ENCODE assay signal across 8 cellular contexts in genomic region chr12:94134226-94134795, GRCh38. TPM values are rescaled to one million over a fixed set of nuclear protein-coding genes. Genes with fewer than 3 reads are reported as not detected.
DNase-seq lines count a peak whose midpoint lies in the region; ATAC-seq and TF ChIP-seq lines count a peak whose summit lies in the region.

No MANE protein-coding gene starts in this region.

- peaks cover 3% of the 10 kb centered on the region for H3K27me3 ChIP-seq in A673 (replicated peaks; ENCODE audit: insufficient read depth, low read depth, low read length, poor library complexity)
- no peaks in the 10 kb centered on the region for H3K27me3 ChIP-seq in body of pancreas

- POLR2A ChIA-PET in A673 (lab: Charles Lee; ENCODE audit: low non-redundant PET), result no interaction called here

- intact Hi-C loops in A673 (cut with micrococcal nuclease; ENCODE audit: unreplicated experiment) (loop anchor here (1.0 to 10.0 kb wide), 3 partner anchors 395 to 1400 kb away; no protein-coding TSS in a partner anchor), body of pancreas (cut with DNase I) (no loop called here)

- no peak overlapping the region for H3K4me3 Mint-ChIP-seq in immature natural killer cell

- H3K4me3 ChIP-seq in A673 (ENCODE audit: low read depth, low read length, poor library complexity, severe bottlenecking), result no peak overlapping the region
- no peak overlapping the region for H3K4me3 ChIP-seq in body of pancreas

- H3K9me3 ChIP-seq in A673 (ENCODE audit: low read depth, low read length, poor library complexity, severe bottlenecking), result no peaks in the 10 kb centered on the region
- H3K9me3 ChIP-seq in body of pancreas, result no peaks in the 10 kb centered on the region

- H3K36me3 ChIP-seq in A673 (ENCODE audit: insufficient read depth, low read length, poor library complexity, severe bottlenecking), result no peaks in the 10 kb centered on the region
- H3K36me3 ChIP-seq in body of pancreas (replicated peaks in 1 of 2; ENCODE audit: insufficient read depth in 1 of 2, low read depth in 2 of 2), result no peaks in the 10 kb centered on the region

- TF ChIP-seq CTCF in A673 (conservative IDR thresholded peaks at IDR 0.05; ENCODE audit: low read depth, low read length) (peak; percentile 76), body of pancreas (IDR thresholded peaks at IDR 0.05) (peak; percentile 50 to 75 (median 63))

- no peak overlapping the region for H3K27ac ChIP-seq in A673 (ENCODE audit: low read depth, low read length, poor library complexity, severe bottlenecking)
- no peak overlapping the region for H3K27ac ChIP-seq in body of pancreas

- peaks cover 0 to 6% (median 0%) of the 10 kb centered on the region in 3 donors for H3K27me3 Mint-ChIP-seq in immature natural killer cell (ENCODE audit: low read depth in 3 of 3)

- DNase-seq in A673 (ENCODE audit: low spot score) (peak; percentile 70), GM03348 (ENCODE audit: low spot score) (peak; percentile 75), NOMO-1 treated with DMSO at 0.1 percent for 48 hours (lab: John Stamatoyannopoulos, UW; ENCODE audit: unreplicated experiment) (peak; percentile 67), body of pancreas (peak in 1 of 4 donors; percentile 16), immature natural killer cell (peak; percentile 50 to 59 (median 51))
- no peak for DNase-seq in stimulated activated naive CD8-positive, alpha-beta T cell treated with anti-CD3 and anti-CD28 coated beads, Interleukin-15, Interleukin-2, amounts not matched to agents 100 U/mL and 50 U/mL, for 24 hours

- WGBS in body of pancreas, 2 donors, result 30 to 34% methylated on average over 5 of the region's 5 CpGs

- H3K4me1 Mint-ChIP-seq in immature natural killer cell, result peaks cover 2 to 8% of the 10 kb centered on the region in 2 donors

- H3K36me3 Mint-ChIP-seq in immature natural killer cell, result peaks cover 0 to 4% (median 0%) of the 10 kb centered on the region in 3 donors

- TF ChIP-seq POLR2A in body of pancreas (IDR thresholded peaks at IDR 0.05), result no peak

- no TSS peak for BruUV-seq in A673 (replicated peaks; lab: Mats Ljungman, UMichigan)

- ATAC-seq in HG03432 (IDR thresholded peaks at IDR 0.05; ENCODE audit: unreplicated experiment) (peak; percentile 60), body of pancreas (peak; percentile 70), GM18498 (IDR thresholded peaks at IDR 0.05; ENCODE audit: unreplicated experiment) (no peak)
- ATAC-seq in stimulated activated naive CD8-positive, alpha-beta T cell treated with anti-CD3 and anti-CD28 coated beads, Interleukin-15, Interleukin-2, amounts not matched to agents 100 U/mL and 50 U/mL, for 24 hours, result peak; percentile 76

- CTCF ChIA-PET in A673 (lab: Charles Lee), result interaction anchor here (0.7 to 1.0 kb wide), 2 partner anchors 15 to 401 kb away, joined by 4 read pairs; no protein-coding TSS in a partner anchor

- H3K27ac Mint-ChIP-seq in immature natural killer cell, result no peak overlapping the region

- H3K4me1 ChIP-seq in A673 (ENCODE audit: insufficient read depth, low read length, poor library complexity, severe bottlenecking) (no peaks in the 10 kb centered on the region), body of pancreas (no peaks in the 10 kb centered on the region)

- H3K9me3 Mint-ChIP-seq in immature natural killer cell, result no peaks in the 10 kb centered on the region

RNA-seq across cellular contexts. Expression of gene PLXNC1, which starts 14.1 kb away (rescaled TPM):
- total RNA-seq in A673 (2021) (0.30 and 0.76 TPM in 2 replicates), body of pancreas (1 to 10 TPM; 3.9 to 4.9 TPM)
- 1 to 10 TPM; 2.3 to 3.3 (median 2.5) TPM for polyA plus RNA-seq in immature natural killer cell
